ENCODE assay signal across 24 cellular contexts in genomic region chr1:236469466-236469865, GRCh38.
"Had no signal": no experiment of that assay in that cellular context is flagged by ENCODE, and none has a peak within 500 bp of the region (broad histone marks: within the 10 kb centered on the region; RNA-seq: fewer than 3 reads in every experiment).

No MANE protein-coding gene starts in this region.

- H3K4me3 ChIP-seq: colonic mucosa, coronary artery, dorsolateral prefrontal cortex, esophagus muscularis mucosa, esophagus squamous epithelium, gastrocnemius medialis, gastroesophageal sphincter, heart left ventricle, heart right ventricle had no signal

- DNase-seq: colonic mucosa; cortex of kidney; dermis blood vessel endothelial cell; dorsolateral prefrontal cortex; effector CD4-positive, alpha-beta T cell; effector CD8-positive, alpha-beta T cell; effector memory CD4-positive, alpha-beta T cell; effector memory CD8-positive, alpha-beta T cell; endodermal cell; erythroblast; esophagus squamous epithelium; foreskin fibroblast; foreskin keratinocyte; foreskin melanocyte; gastrocnemius medialis; glutamatergic neuron; head of caudate nucleus; heart left ventricle; heart right ventricle had no signal

- H3K9me3 ChIP-seq: colonic mucosa, esophagus muscularis mucosa, esophagus squamous epithelium, gastrocnemius medialis, gastroesophageal sphincter, heart left ventricle, heart right ventricle had no signal

- H3K27ac ChIP-seq: colonic mucosa, coronary artery, dorsolateral prefrontal cortex, epithelial cell of prostate, esophagus muscularis mucosa, esophagus squamous epithelium, foreskin keratinocyte, gastrocnemius medialis, gastroesophageal sphincter, heart left ventricle, heart right ventricle had no signal

- H3K36me3 ChIP-seq: colonic mucosa, esophagus muscularis mucosa, esophagus squamous epithelium, gastrocnemius medialis, gastroesophageal sphincter, heart left ventricle, heart right ventricle had no signal

- H3K4me1 ChIP-seq: colonic mucosa, gastrocnemius medialis, gastroesophageal sphincter had no signal

- H3K27me3 Mint-ChIP-seq: dendritic cell treated with granulocyte-macrophage colony-stimulating factor and Interleukin-4, amounts not matched to agents 40 ng/mL and 50 ng/mL, for 4 days; effector memory CD8-positive, alpha-beta T cell had no signal

- H3K27me3 ChIP-seq: colonic mucosa, foreskin keratinocyte, heart left ventricle had no signal

- H3K9me3 Mint-ChIP-seq: dendritic cell treated with granulocyte-macrophage colony-stimulating factor and Interleukin-4, amounts not matched to agents 40 ng/mL and 50 ng/mL, for 4 days; effector memory CD8-positive, alpha-beta T cell; endodermal cell had no signal

- H3K4me3 Mint-ChIP-seq: dendritic cell treated with granulocyte-macrophage colony-stimulating factor and Interleukin-4, amounts not matched to agents 40 ng/mL and 50 ng/mL, for 4 days; effector memory CD8-positive, alpha-beta T cell; endodermal cell had no signal

- H3K27ac Mint-ChIP-seq: dendritic cell treated with granulocyte-macrophage colony-stimulating factor and Interleukin-4, amounts not matched to agents 40 ng/mL and 50 ng/mL, for 4 days; effector memory CD8-positive, alpha-beta T cell; endodermal cell had no signal
